ENCODE assay signal across 3 cellular contexts in the genomic region with DNA sequence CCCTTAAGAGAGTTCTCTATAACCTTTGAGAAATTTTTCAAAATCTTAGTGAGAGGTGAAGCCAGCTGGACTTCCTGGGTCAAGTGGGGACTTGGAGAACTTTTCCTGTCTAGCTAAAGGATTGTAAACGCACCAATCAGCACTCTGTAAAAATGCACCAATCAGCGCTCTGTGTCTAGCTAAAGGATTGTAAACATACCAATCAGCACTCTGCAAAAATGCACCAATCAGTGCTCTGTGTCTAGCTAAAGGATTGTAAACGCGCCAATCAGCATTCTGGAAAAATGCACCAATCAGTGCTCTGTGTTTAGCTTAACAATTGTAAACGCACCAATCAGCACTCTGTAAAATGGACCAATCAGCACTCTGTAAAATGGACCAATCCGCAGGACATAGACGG.
A peak's percentile ranks its signal among the peaks of the same experiment; 100 is the strongest.
TF ChIP-seq lines count a peak whose summit lies in the region.

No MANE protein-coding gene starts in this region.

TF ChIP-seq in A549, 52 proteins besides CTCF, POLR2A, EP300 and RAD21:
- peak; percentile 52 for TF ChIP-seq MAFK (IDR thresholded peaks at IDR 0.05; ENCODE audit: partially characterized antibody)

TF ChIP-seq in K562, 482 proteins besides CTCF, POLR2A, EP300 and RAD21:
- peak; percentile 64 for TF ChIP-seq NFYB (IDR thresholded peaks at IDR 0.05; ENCODE audit: extremely low read depth, insufficient read length)
- peak; percentile 15 for TF ChIP-seq RBM25 (IDR thresholded peaks at IDR 0.05; ENCODE audit: low read depth, low read length, severe bottlenecking)

TF ChIP-seq in H1, 55 proteins besides CTCF, POLR2A, EP300 and RAD21:
- peak; percentile 34; the same call in 1 of the 2 replicates for TF ChIP-seq SP1 (IDR thresholded peaks at IDR 0.05; ENCODE audit: low read depth, low read length)
